16 cellular contexts compared by ENCODE assay signal in the genomic region with DNA sequence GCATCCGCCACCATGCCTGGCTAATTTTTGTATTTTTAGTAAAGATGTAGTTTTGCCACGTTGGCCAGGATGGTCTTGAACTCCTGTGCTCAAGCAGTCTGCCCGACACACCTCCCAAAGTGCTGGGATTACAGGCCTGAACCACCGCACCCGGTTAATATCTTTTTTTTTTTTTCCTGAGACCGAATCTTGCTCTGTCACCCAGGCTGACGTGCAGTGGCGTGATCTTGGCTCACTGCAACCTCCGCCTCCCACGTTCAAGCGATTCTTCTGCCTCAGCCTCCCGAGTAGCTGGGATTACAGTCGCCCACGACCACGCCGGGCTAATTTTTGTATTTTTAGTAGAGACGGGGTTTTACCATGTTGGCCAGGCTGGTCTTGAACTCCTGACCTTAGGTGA. TPM values are rescaled to one million over a fixed set of nuclear protein-coding genes. Genes with fewer than 3 reads are reported as not detected.
DNase-seq lines count a peak whose midpoint lies in the region; ATAC-seq, FAIRE-seq and TF ChIP-seq lines count a peak whose summit lies in the region.
"Not testable (repeated sequence)": the region's sequence is repeated elsewhere in the genome, so short reads cannot be mapped to it uniquely, and the experiment has no call there.
"Had no signal": no experiment of that assay in that cellular context is flagged by ENCODE, and none has a peak within 500 bp of the region (broad histone marks: within the 10 kb centered on the region; RNA-seq: fewer than 3 reads in every experiment).

No MANE protein-coding gene starts in this region.

- POLR2A ChIA-PET in K562 (lab: Yijun Ruan, JAX) = interaction anchor here (0.8 kb wide), 1 partner anchor 1610 kb away, joined by 3 read pairs; no protein-coding TSS in a partner anchor

- peaks cover 16% of the 10 kb centered on the region for H3K4me1 Mint-ChIP-seq in T-helper 17 cell
- H3K4me1 Mint-ChIP-seq in activated CD8-positive, alpha-beta memory T cell treated with anti-CD3 and anti-CD28 coated beads, Interleukin-2, amount 10 ng/mL, durations not matched to agents 7 days and 5 days = peaks cover 10% of the 10 kb centered on the region
- H3K4me1 Mint-ChIP-seq in dendritic cell treated with granulocyte-macrophage colony-stimulating factor and Interleukin-4, amounts not matched to agents 40 ng/mL and 50 ng/mL, for 4 days (ENCODE audit: low read depth) = peaks cover 18% of the 10 kb centered on the region
- H3K4me1 Mint-ChIP-seq in nephron progenitor cell = not testable (repeated sequence)

- TF ChIP-seq POLR2A in K562 (conservative IDR thresholded peaks at IDR 0.05) = not testable (repeated sequence)

- H3K27me3 ChIP-seq in K562 (ENCODE audit: control insufficient read depth in 2 of 2, insufficient read depth in 2 of 2, low read length in 2 of 2) = not testable (repeated sequence)

- not testable (repeated sequence) for TF ChIP-seq RAD21 in K562 (CRISPR knock-in tag; conservative IDR thresholded peaks at IDR 0.05 in 1 of 2, IDR thresholded peaks at IDR 0.05 in 1 of 2)

- H2AFZ ChIP-seq in K562 (ENCODE audit: low read depth, low read length) = peak overlapping the region; percentile 77

- TF ChIP-seq CTCF in K562 (IDR thresholded peaks at IDR 0.05 in 2 of 3, conservative IDR thresholded peaks at IDR 0.05 in 1 of 3; ENCODE audit: insufficient read depth in 2 of 3, low read depth in 1 of 3, low read length in 3 of 3); nephron progenitor cell (IDR thresholded peaks at IDR 0.05): not testable (repeated sequence)

- FAIRE-seq in K562 (lab: Jason Lieb, UNC) = not testable (repeated sequence)

- CTCF ChIA-PET in activated CD8-positive, alpha-beta memory T cell treated with anti-CD3 and anti-CD28 coated beads, Interleukin-2, amount 10 ng/mL, durations not matched to agents 7 days and 5 days (lab: Charles Lee); K562 (lab: Yijun Ruan, JAX; ENCODE audit: low intra/inter-chr PET ratio): not testable (repeated sequence)

- H3K4me1 ChIP-seq in K562 (replicated peaks in 1 of 2; ENCODE audit: control insufficient read depth in 2 of 2, insufficient read depth in 2 of 2, low read length in 2 of 2) = not testable (repeated sequence)

- H3K27ac Mint-ChIP-seq in T-helper 17 cell (peak overlapping the region; percentile 19), nephron progenitor cell (peak overlapping the region; percentile 51)
- H3K27ac Mint-ChIP-seq in activated CD8-positive, alpha-beta memory T cell treated with anti-CD3 and anti-CD28 coated beads, Interleukin-2, amount 10 ng/mL, durations not matched to agents 7 days and 5 days = not testable (repeated sequence)
- H3K27ac Mint-ChIP-seq in dendritic cell treated with granulocyte-macrophage colony-stimulating factor and Interleukin-4, amounts not matched to agents 40 ng/mL and 50 ng/mL, for 4 days = peak overlapping the region; percentile 25

- H3K9me3 Mint-ChIP-seq in activated CD8-positive, alpha-beta memory T cell treated with anti-CD3 and anti-CD28 coated beads, Interleukin-2, amount 10 ng/mL, durations not matched to agents 7 days and 5 days (ENCODE audit: low read depth); dendritic cell treated with granulocyte-macrophage colony-stimulating factor and Interleukin-4, amounts not matched to agents 40 ng/mL and 50 ng/mL, for 4 days; nephron progenitor cell: not testable (repeated sequence)

- not testable (repeated sequence) for BruUV-seq in K562 (replicated peaks; lab: Mats Ljungman, UMichigan)

- H3K27ac ChIP-seq in K562 (ENCODE audit: extremely low read depth, low read depth, low read length) = peak overlapping the region; percentile 46; the same call in 1 of the 3 replicates

- H3K9ac ChIP-seq in K562 (ENCODE audit: insufficient read depth in 1 of 2, low read depth in 2 of 2, low read length in 2 of 2) = peak overlapping the region; percentile 9 to 44; a peak in 2 of 4 replicates

- intact Hi-C loops in K562 (cut with micrococcal nuclease); dendritic cell treated with granulocyte-macrophage colony-stimulating factor and Interleukin-4, amounts not matched to agents 40 ng/mL and 50 ng/mL, for 4 days (cut with micrococcal nuclease): not testable (repeated sequence)

- not testable (repeated sequence) for H3K4me3 Mint-ChIP-seq in T-helper 17 cell; activated CD8-positive, alpha-beta memory T cell treated with anti-CD3 and anti-CD28 coated beads, Interleukin-2, amount 10 ng/mL, durations not matched to agents 7 days and 5 days; dendritic cell treated with granulocyte-macrophage colony-stimulating factor and Interleukin-4, amounts not matched to agents 40 ng/mL and 50 ng/mL, for 4 days; nephron progenitor cell

- not testable (repeated sequence) for H3K9me1 ChIP-seq in K562 (ENCODE audit: control insufficient read depth, insufficient read depth, low read length)

- not testable (repeated sequence) for H3K9me3 ChIP-seq in T-helper 17 cell (ENCODE audit: control insufficient read depth, low read length, poor library complexity, severe bottlenecking); K562 (replicated peaks; ENCODE audit: control insufficient read depth, insufficient read depth, low read depth, low read length)

- 32% methylated on average over 14 of the region's 17 CpGs for WGBS in K562 (ENCODE audit: insufficient coverage, low coverage, missing lambda C conversion rate)

- in situ Hi-C loops in K562 (cut with MboI) = not testable (repeated sequence)

- not testable (repeated sequence) for TF ChIP-seq EP300 in K562 (IDR thresholded peaks at IDR 0.05; ENCODE audit: low read length)

- H3K36me3 ChIP-seq in K562 (ENCODE audit: control insufficient read depth, insufficient read depth, low read length) = not testable (repeated sequence)

- H3K36me3 Mint-ChIP-seq in T-helper 17 cell (ENCODE audit: low read depth); nephron progenitor cell (ENCODE audit: low read depth): not testable (repeated sequence)
- H3K36me3 Mint-ChIP-seq in activated CD8-positive, alpha-beta memory T cell treated with anti-CD3 and anti-CD28 coated beads, Interleukin-2, amount 10 ng/mL, durations not matched to agents 7 days and 5 days = peaks cover 15% of the 10 kb centered on the region
- peaks cover 12% of the 10 kb centered on the region for H3K36me3 Mint-ChIP-seq in dendritic cell treated with granulocyte-macrophage colony-stimulating factor and Interleukin-4, amounts not matched to agents 40 ng/mL and 50 ng/mL, for 4 days (ENCODE audit: low read depth)

- peaks cover 19% of the 10 kb centered on the region for H3K79me2 ChIP-seq in K562 (ENCODE audit: control insufficient read depth, insufficient read depth, low read length)

- not testable (repeated sequence) for H3K4me2 ChIP-seq in K562 (ENCODE audit: insufficient read depth, low read length)

- H3K4me3 ChIP-seq in K562 = not testable (repeated sequence)

- not testable (repeated sequence) for H4K20me1 ChIP-seq in K562 (replicated peaks; ENCODE audit: control insufficient read depth, insufficient read depth, low read length)

- ATAC-seq in T-helper 17 cell; activated CD8-positive, alpha-beta memory T cell treated with anti-CD3 and anti-CD28 coated beads, Interleukin-2, amount 10 ng/mL, durations not matched to agents 7 days and 5 days; K562: not testable (repeated sequence)

- not testable (repeated sequence) for H3K27me3 Mint-ChIP-seq in T-helper 17 cell; activated CD8-positive, alpha-beta memory T cell treated with anti-CD3 and anti-CD28 coated beads, Interleukin-2, amount 10 ng/mL, durations not matched to agents 7 days and 5 days; dendritic cell treated with granulocyte-macrophage colony-stimulating factor and Interleukin-4, amounts not matched to agents 40 ng/mL and 50 ng/mL, for 4 days; nephron progenitor cell (ENCODE audit: low read depth, poor library complexity)

- DNase-seq in T-helper 17 cell; K562 (ENCODE audit: extremely low read depth in 1 of 4, low spot score in 3 of 4); nephron progenitor cell: not testable (repeated sequence)
- DNase-seq in activated CD8-positive, alpha-beta memory T cell treated with anti-CD3 and anti-CD28 coated beads, Interleukin-2, amount 10 ng/mL, durations not matched to agents 7 days and 5 days = peak; percentile 15

RNA-seq across cellular contexts. Expression of a gene that starts 3.4 kb away (rescaled TPM):
- total RNA-seq in T-helper 17 cell (100 to 1,000 TPM; 576 to 580 TPM), K562 (2014; rRNA removed) (957 and 1,143 TPM in 2 replicates), K562 (2014; rRNA removed; fragmentation: Illumina TruSeq; extraction: Trizol) (1,233 and 1,451 TPM in 2 replicates), K562 (2015; rRNA removed; fragmentation: Illumina TruSeq; extraction: Trizol) (1,173 and 1,191 TPM in 2 replicates), K562 (2021) (795 and 814 TPM in 2 replicates)
- 100 to 1,000 TPM; 718 to 921 TPM for total RNA-seq in activated CD8-positive, alpha-beta memory T cell treated with anti-CD3 and anti-CD28 coated beads, Interleukin-2, amount 10 ng/mL, durations not matched to agents 7 days and 5 days
- total RNA-seq in K562 (2011; cell fraction: chromatin; rRNA removed; ENCODE audit: low replicate concordance) = 279 and 404 TPM in 2 replicates
- 241 and 299 TPM in 2 replicates for total RNA-seq in K562 (2011; cell fraction: nucleolus; rRNA removed)
- 371 and 436 TPM in 2 replicates for total RNA-seq in K562 (2011; cell fraction: nucleoplasm; rRNA removed)
- polyA plus RNA-seq in K562 (2011; rRNA removed) (1,168 and 1,525 TPM in 2 replicates), K562 (2014; fragmentation: Illumina TruSeq; extraction: Trizol) (1,403 and 1,557 TPM in 2 replicates), K562 (2014; fragmentation: Nextera tagmentation; extraction: Ambion mirVana) (1,000 to 10,000 TPM in 1 of 2 experiments, 100 to 1,000 TPM in 1; 679 to 1,238 TPM), K562 (2014; rRNA removed) (1,109 and 1,156 TPM in 2 replicates)
- 443 and 790 TPM in 2 replicates for polyA plus RNA-seq in K562 (2011; cell fraction: cytosol; rRNA removed)
- 357 and 429 TPM in 2 replicates for polyA plus RNA-seq in K562 (2011; cell fraction: nucleus; rRNA removed)
- polyA plus RNA-seq in K562 (2012) = 753 and 1,086 TPM in 2 replicates
- polyA minus RNA-seq in K562 (2011; rRNA and poly(A)+ RNA removed) = 947 and 1,115 TPM in 2 replicates
- 289 and 374 TPM in 2 replicates for polyA minus RNA-seq in K562 (2011; cell fraction: cytosol; rRNA and poly(A)+ RNA removed)
- 200 and 293 TPM in 2 replicates for polyA minus RNA-seq in K562 (2011; cell fraction: nucleus; rRNA and poly(A)+ RNA removed)

RNA-seq across cellular contexts. Expression of a gene that starts 7.2 kb away (rescaled TPM):
- total RNA-seq in T-helper 17 cell (under 1 TPM in 1 of 2 donors, not detected in 1; 0.94 TPM), K562 (2014; rRNA removed) (0.53 and 0.95 TPM in 2 replicates), K562 (2014; rRNA removed; fragmentation: Illumina TruSeq; extraction: Trizol) (0.61 and 0.76 TPM in 2 replicates), K562 (2015; rRNA removed; fragmentation: Illumina TruSeq; extraction: Trizol) (0.41 and 0.72 TPM in 2 replicates), K562 (2021) (0.31 and 0.47 TPM in 2 replicates)
- total RNA-seq in activated CD8-positive, alpha-beta memory T cell treated with anti-CD3 and anti-CD28 coated beads, Interleukin-2, amount 10 ng/mL, durations not matched to agents 7 days and 5 days = not detected
- total RNA-seq in K562 (2011; cell fraction: chromatin; rRNA removed; ENCODE audit: low replicate concordance) = 1.3 and 1.5 TPM in 2 replicates
- 0.33 and 0.92 TPM in 2 replicates for total RNA-seq in K562 (2011; cell fraction: nucleolus; rRNA removed)
- 1.1 TPM in 2 replicates for total RNA-seq in K562 (2011; cell fraction: nucleoplasm; rRNA removed)
- polyA plus RNA-seq in K562 (2011; rRNA removed) (0.56 and 0.80 TPM in 2 replicates), K562 (2014; fragmentation: Illumina TruSeq; extraction: Trizol) (0.33 and 0.86 TPM in 2 replicates), K562 (2014; fragmentation: Nextera tagmentation; extraction: Ambion mirVana) (under 1 TPM in 1 of 2 experiments, not detected in 1; 0.49 TPM), K562 (2014; rRNA removed) (0.31 and 0.57 TPM in 2 replicates)
- 0.09 and 0.38 TPM in 2 replicates for polyA plus RNA-seq in K562 (2011; cell fraction: cytosol; rRNA removed)
- 1.2 and 1.5 TPM in 2 replicates for polyA plus RNA-seq in K562 (2011; cell fraction: nucleus; rRNA removed)
- polyA plus RNA-seq in K562 (2012) = 0.39 and 0.62 TPM in 2 replicates
- 0.39 and 1.1 TPM in 2 replicates for polyA minus RNA-seq in K562 (2011; rRNA and poly(A)+ RNA removed)
- polyA minus RNA-seq in K562 (2011; cell fraction: cytosol; rRNA and poly(A)+ RNA removed) = not detected in 2 replicates
- polyA minus RNA-seq in K562 (2011; cell fraction: nucleus; rRNA and poly(A)+ RNA removed) = 0.22 and 0.27 TPM in 2 replicates
- total RNA-seq: A172; Caco-2; Calu3; CD4-positive, alpha-beta T cell; CD4-positive, CD25-positive, alpha-beta regulatory T cell; CD8-positive, alpha-beta memory T cell; CD8-positive, alpha-beta T cell; Daoy had no signal
- polyA plus RNA-seq: AG04450; BJ; CD4-positive, alpha-beta memory T cell; CD8-positive, alpha-beta memory T cell had no signal
